27 cellular contexts compared by ENCODE assay signal in genomic region chr15:77808581-77809198, GRCh38.
DNase-seq lines count a peak whose midpoint lies in the region; ATAC-seq, FAIRE-seq and TF ChIP-seq lines count a peak whose summit lies in the region.
"Had no signal": no experiment of that assay in that cellular context is flagged by ENCODE, and none has a peak within 500 bp of the region (broad histone marks: within the 10 kb centered on the region; RNA-seq: fewer than 3 reads in every experiment).

No MANE protein-coding gene starts in this region.

- H3K27ac ChIP-seq in HEK293 (ENCODE audit: extremely low read depth, low read depth, low read length) (no peak overlapping the region), K562 (ENCODE audit: extremely low read depth, low read depth, low read length) (no peak overlapping the region), substantia nigra (ENCODE audit: low read depth, low read length, poor library complexity, severe bottlenecking) (peak overlapping the region; percentile 21), colonic mucosa (no peak overlapping the region)
- H3K27ac ChIP-seq: SJCRH30 had no signal

- no peak overlapping the region for H3K27ac Mint-ChIP-seq in glutamatergic neuron (ENCODE audit: unreplicated experiment)
- H3K27ac Mint-ChIP-seq: CD4-positive, alpha-beta T cell; GM23338; IgD-negative memory B cell had no signal

- peaks cover 0 to 10% of the 10 kb centered on the region in 2 experiments; a peak in 1 of 5 replicates for H3K27me3 ChIP-seq in K562 (ENCODE audit: control insufficient read depth in 2 of 2, insufficient read depth in 2 of 2, low read length in 2 of 2)
- H3K27me3 ChIP-seq in colonic mucosa: no peaks in the 10 kb centered on the region
- H3K27me3 ChIP-seq: BE2C, SJCRH30 had no signal

- no peaks in the 10 kb centered on the region for H3K9me1 ChIP-seq in K562 (ENCODE audit: control insufficient read depth, insufficient read depth, low read length)

- in situ Hi-C loops in K562 (cut with MboI): no loop called here

- H2AFZ ChIP-seq in K562 (ENCODE audit: low read depth, low read length): no peak overlapping the region
- H2AFZ ChIP-seq: GM23338 had no signal

- BruUV-seq in K562 (replicated peaks; lab: Mats Ljungman, UMichigan): no TSS peak

- H4K20me1 ChIP-seq in K562 (replicated peaks; ENCODE audit: control insufficient read depth, insufficient read depth, low read length): peaks cover 4% of the 10 kb centered on the region; the same call in 1 of the 2 replicates

- peaks cover 8% of the 10 kb centered on the region for H3K9me3 Mint-ChIP-seq in glutamatergic neuron (ENCODE audit: unreplicated experiment)
- H3K9me3 Mint-ChIP-seq: CD4-positive, alpha-beta T cell; GM23338; IgD-negative memory B cell had no signal

- CTCF ChIA-PET in HEK293 (lab: Yijun Ruan, JAX): interaction anchor here (0.6 to 1.6 kb wide), 3 partner anchors 12 to 24 kb away, joined by 3 to 4 read pairs (median 4); no protein-coding TSS in a partner anchor
- CTCF ChIA-PET in K562 (lab: Yijun Ruan, JAX; ENCODE audit: low intra/inter-chr PET ratio): no interaction called here

- DNase-seq in K562 (ENCODE audit: extremely low read depth in 1 of 4, low spot score in 3 of 4) (no peak), glutamatergic neuron (no peak), substantia nigra (lab: John Stamatoyannopoulos, UW) (peak in 1 of 49 donors; percentile 32), H54 (ENCODE audit: insufficient read length, low spot score) (no peak), DMS53 treated with DMSO at 0.1 percent for 48 hours (lab: John Stamatoyannopoulos, UW; ENCODE audit: unreplicated experiment) (no peak), colonic mucosa (no peak)
- DNase-seq: ACHN; BE2C; CD4-positive, alpha-beta T cell; HCEC 1CT; NCI-H1092 treated with DMSO at 0.1 percent for 48 hours; NCI-H1436 treated with DMSO at 0.1 percent for 48 hours; NCI-H187 treated with DMSO at 0.1 percent for 48 hours; NCI-H2171 treated with DMSO at 0.1 percent for 48 hours; NCI-H345; NCI-H524; NCI-H748 treated with DMSO at 0.1 percent for 48 hours; NK-92 treated with Interleukin-12 subunit alpha and Interleukin-12 subunit beta, amount 100 ng/mL, for 24 hours; PC-3; SJCRH30 had no signal

- POLR2A ChIA-PET in HEK293 (lab: Yijun Ruan, JAX) (no interaction called here), K562 (lab: Yijun Ruan, JAX) (interaction anchor here (1.2 kb wide), 1 partner anchor 11 kb away, joined by 6 read pairs; no protein-coding TSS in a partner anchor)

- no peak for ATAC-seq in K562
- ATAC-seq: GM23338, PC-3, Right ventricle myocardium inferior, SK-N-SH treated with all-trans-retinoic acid at 6 μM for 48 hours had no signal

- TF ChIP-seq RAD21 in K562 (CRISPR knock-in tag; conservative IDR thresholded peaks at IDR 0.05 in 1 of 2, IDR thresholded peaks at IDR 0.05 in 1 of 2): no peak

- FAIRE-seq in K562 (lab: Jason Lieb, UNC) (no peak), H54 (lab: Jason Lieb, UNC) (no peak)
- FAIRE-seq: D721Med, GM18507 had no signal

- H3K36me3 Mint-ChIP-seq in glutamatergic neuron (ENCODE audit: unreplicated experiment): no peaks in the 10 kb centered on the region
- H3K36me3 Mint-ChIP-seq: IgD-negative memory B cell had no signal

- H3K9ac ChIP-seq in K562 (ENCODE audit: insufficient read depth in 1 of 2, low read depth in 2 of 2, low read length in 2 of 2) (no peak overlapping the region), colonic mucosa (ENCODE audit: low read depth in 2 of 2, low read length in 2 of 2) (no peak overlapping the region)

- intact Hi-C loops in K562 (cut with micrococcal nuclease): no loop called here
- intact Hi-C loops in colonic mucosa (cut with DNase I): no loop called here

- peaks cover 14% of the 10 kb centered on the region for H3K27me3 Mint-ChIP-seq in glutamatergic neuron (ENCODE audit: unreplicated experiment)
- H3K27me3 Mint-ChIP-seq: CD4-positive, alpha-beta T cell had no signal

- H3K4me3 ChIP-seq in HEK293 (ENCODE audit: low read depth, low read length) (no peak overlapping the region), K562 (no peak overlapping the region), colonic mucosa (no peak overlapping the region)
- H3K4me3 ChIP-seq: GM23338, SJCRH30 had no signal

- 14% methylated on average over 8 of the region's 8 CpGs for WGBS in K562 (ENCODE audit: insufficient coverage, low coverage, missing lambda C conversion rate)

- no peaks in the 10 kb centered on the region for H3K79me2 ChIP-seq in K562 (ENCODE audit: control insufficient read depth, insufficient read depth, low read length)

- TF ChIP-seq CTCF in HEK293 (tag by site-specific recombination; IDR thresholded peaks at IDR 0.05) (no peak), K562 (IDR thresholded peaks at IDR 0.05 in 2 of 3, conservative IDR thresholded peaks at IDR 0.05 in 1 of 3; ENCODE audit: insufficient read depth in 2 of 3, low read depth in 1 of 3, low read length in 3 of 3) (no peak), glutamatergic neuron (IDR thresholded peaks at IDR 0.05; ENCODE audit: partially characterized antibody, unreplicated experiment) (no peak), colonic mucosa (IDR thresholded peaks at IDR 0.05) (no peak)

- peaks cover 47% of the 10 kb centered on the region for H3K4me1 Mint-ChIP-seq in glutamatergic neuron (ENCODE audit: low read depth, unreplicated experiment)
- H3K4me1 Mint-ChIP-seq: IgD-negative memory B cell had no signal

- no peak overlapping the region for H3K4me2 ChIP-seq in K562 (ENCODE audit: insufficient read depth, low read length)
- H3K4me2 ChIP-seq: GM23338 had no signal

- H3K9me3 ChIP-seq in HEK293 (ENCODE audit: control insufficient read depth, insufficient read depth, low read depth, low read length): no peaks in the 10 kb centered on the region
- no peaks in the 10 kb centered on the region for H3K9me3 ChIP-seq in K562 (replicated peaks; ENCODE audit: control insufficient read depth, insufficient read depth, low read depth, low read length)
- H3K9me3 ChIP-seq in colonic mucosa: no peaks in the 10 kb centered on the region
- H3K9me3 ChIP-seq: BE2C, SJCRH30 had no signal

- H3K36me3 ChIP-seq in HEK293 (ENCODE audit: control insufficient read depth in 2 of 2, insufficient read depth in 1 of 2, low read length in 2 of 2): no peaks in the 10 kb centered on the region
- no peaks in the 10 kb centered on the region for H3K36me3 ChIP-seq in K562 (ENCODE audit: control insufficient read depth, insufficient read depth, low read length)
- H3K36me3 ChIP-seq in colonic mucosa: no peaks in the 10 kb centered on the region
- H3K36me3 ChIP-seq: BE2C, SJCRH30 had no signal

- TF ChIP-seq EP300 in K562 (IDR thresholded peaks at IDR 0.05; ENCODE audit: low read length): no peak

- H3K4me1 ChIP-seq in HEK293 (ENCODE audit: control insufficient read depth, insufficient read depth, low read length) (no peaks in the 10 kb centered on the region), K562 (replicated peaks in 1 of 2; ENCODE audit: control insufficient read depth in 2 of 2, insufficient read depth in 2 of 2, low read length in 2 of 2) (peaks cover 3 to 16% of the 10 kb centered on the region in 2 experiments; a peak in 2 of 5 replicates), colonic mucosa (no peaks in the 10 kb centered on the region)

- no peak for TF ChIP-seq POLR2A in K562 (conservative IDR thresholded peaks at IDR 0.05)
- TF ChIP-seq POLR2A in H54 (IDR thresholded peaks at IDR 0.05; ENCODE audit: low read depth, low read length): no peak

- H3K4me3 Mint-ChIP-seq in glutamatergic neuron (ENCODE audit: unreplicated experiment): peak overlapping the region; percentile 3
- H3K4me3 Mint-ChIP-seq: CD4-positive, alpha-beta T cell; GM23338; IgD-negative memory B cell had no signal

TF ChIP-seq in HEK293, 187 proteins besides CTCF, POLR2A, EP300 and RAD21:
- TF ChIP-seq ZXDB (tag by site-specific recombination; IDR thresholded peaks at IDR 0.05): no peak
- TF ChIP-seq ZNF664 (tag by site-specific recombination; IDR thresholded peaks at IDR 0.05): peak; percentile 86; the same call in 1 of the 2 replicates

TF ChIP-seq in K562, 482 proteins besides CTCF, POLR2A, EP300 and RAD21 (continues in another document):
- peak; percentile 76 for TF ChIP-seq NFIC (IDR thresholded peaks at IDR 0.05)
- no peak for TF ChIP-seq ESRRB (CRISPR knock-in tag; IDR thresholded peaks at IDR 0.05; ENCODE audit: borderline replicate concordance)
- TF ChIP-seq, protein P1, sequence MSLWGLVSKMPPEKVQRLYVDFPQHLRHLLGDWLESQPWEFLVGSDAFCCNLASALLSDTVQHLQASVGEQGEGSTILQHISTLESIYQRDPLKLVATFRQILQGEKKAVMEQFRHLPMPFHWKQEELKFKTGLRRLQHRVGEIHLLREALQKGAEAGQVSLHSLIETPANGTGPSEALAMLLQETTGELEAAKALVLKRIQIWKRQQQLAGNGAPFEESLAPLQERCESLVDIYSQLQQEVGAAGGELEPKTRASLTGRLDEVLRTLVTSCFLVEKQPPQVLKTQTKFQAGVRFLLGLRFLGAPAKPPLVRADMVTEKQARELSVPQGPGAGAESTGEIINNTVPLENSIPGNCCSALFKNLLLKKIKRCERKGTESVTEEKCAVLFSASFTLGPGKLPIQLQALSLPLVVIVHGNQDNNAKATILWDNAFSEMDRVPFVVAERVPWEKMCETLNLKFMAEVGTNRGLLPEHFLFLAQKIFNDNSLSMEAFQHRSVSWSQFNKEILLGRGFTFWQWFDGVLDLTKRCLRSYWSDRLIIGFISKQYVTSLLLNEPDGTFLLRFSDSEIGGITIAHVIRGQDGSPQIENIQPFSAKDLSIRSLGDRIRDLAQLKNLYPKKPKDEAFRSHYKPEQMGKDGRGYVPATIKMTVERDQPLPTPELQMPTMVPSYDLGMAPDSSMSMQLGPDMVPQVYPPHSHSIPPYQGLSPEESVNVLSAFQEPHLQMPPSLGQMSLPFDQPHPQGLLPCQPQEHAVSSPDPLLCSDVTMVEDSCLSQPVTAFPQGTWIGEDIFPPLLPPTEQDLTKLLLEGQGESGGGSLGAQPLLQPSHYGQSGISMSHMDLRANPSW (CRISPR knock-in tag; IDR thresholded peaks at IDR 0.05): no peak
- TF ChIP-seq RBM25 (IDR thresholded peaks at IDR 0.05; ENCODE audit: low read depth, low read length, severe bottlenecking): peak; percentile 61
- TF ChIP-seq MTA1 (IDR thresholded peaks at IDR 0.05; ENCODE audit: borderline replicate concordance): no peak
- TF ChIP-seq ZEB2 (IDR thresholded peaks at IDR 0.05): no peak
- peak; percentile 44; the same call in 1 of the 2 replicates for TF ChIP-seq ADNP (tag; IDR thresholded peaks at IDR 0.05)
- TF ChIP-seq BCOR (IDR thresholded peaks at IDR 0.05): peak; percentile 57; the same call in 1 of the 2 replicates
- TF ChIP-seq BHLHE40 (IDR thresholded peaks at IDR 0.05; ENCODE audit: low read length): peak; percentile 29; the same call in 1 of the 2 replicates
- no peak for TF ChIP-seq NR2C2 (CRISPR knock-in tag; IDR thresholded peaks at IDR 0.05)
- TF ChIP-seq NR2C2 (tag; IDR thresholded peaks at IDR 0.05): no peak
- TF ChIP-seq KDM1A (IDR thresholded peaks at IDR 0.05): peak in 1 of 2 experiments; percentile 28; a peak in 1 of 4 replicates
